Comparison of ENCODE assay signal across 1 cellular context in the genomic region with DNA sequence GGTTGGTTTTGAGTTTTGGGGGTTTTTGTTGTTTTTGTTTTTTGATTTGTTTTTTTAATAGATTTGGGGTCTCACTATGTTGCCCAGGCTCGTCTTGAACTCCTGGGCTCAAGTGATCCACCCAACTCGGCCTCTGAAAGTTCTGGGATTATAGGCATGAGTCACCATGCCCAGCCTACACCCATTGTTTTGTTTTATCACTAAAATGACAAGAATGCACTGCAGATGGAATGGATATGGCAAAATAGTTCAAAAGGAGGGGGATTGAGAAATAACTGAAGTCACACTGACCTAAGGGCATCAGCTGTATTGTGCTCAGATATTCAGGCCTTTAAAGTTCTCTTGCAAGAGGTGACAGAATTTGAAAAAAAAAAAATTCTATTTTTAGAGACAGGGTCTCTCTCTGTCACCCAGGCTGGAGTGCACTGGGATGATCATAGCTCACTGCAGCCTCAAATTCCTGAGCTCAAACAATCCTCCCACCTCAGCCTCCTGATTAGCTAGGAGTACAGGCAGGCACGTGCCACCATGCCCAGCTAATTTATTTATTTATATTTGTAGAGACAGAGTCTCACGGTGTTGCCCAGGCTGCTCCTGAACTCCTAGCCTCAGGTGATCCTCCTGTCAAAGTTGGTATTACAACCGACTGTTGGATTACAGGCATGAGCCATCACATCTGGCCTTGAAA.
TF ChIP-seq lines count a peak whose summit lies in the region.

No MANE protein-coding gene starts in this region.

TF ChIP-seq in HepG2, 621 proteins besides CTCF, POLR2A, EP300 and RAD21 (continued from another document and continues in another):
- TF ChIP-seq, protein P1, sequence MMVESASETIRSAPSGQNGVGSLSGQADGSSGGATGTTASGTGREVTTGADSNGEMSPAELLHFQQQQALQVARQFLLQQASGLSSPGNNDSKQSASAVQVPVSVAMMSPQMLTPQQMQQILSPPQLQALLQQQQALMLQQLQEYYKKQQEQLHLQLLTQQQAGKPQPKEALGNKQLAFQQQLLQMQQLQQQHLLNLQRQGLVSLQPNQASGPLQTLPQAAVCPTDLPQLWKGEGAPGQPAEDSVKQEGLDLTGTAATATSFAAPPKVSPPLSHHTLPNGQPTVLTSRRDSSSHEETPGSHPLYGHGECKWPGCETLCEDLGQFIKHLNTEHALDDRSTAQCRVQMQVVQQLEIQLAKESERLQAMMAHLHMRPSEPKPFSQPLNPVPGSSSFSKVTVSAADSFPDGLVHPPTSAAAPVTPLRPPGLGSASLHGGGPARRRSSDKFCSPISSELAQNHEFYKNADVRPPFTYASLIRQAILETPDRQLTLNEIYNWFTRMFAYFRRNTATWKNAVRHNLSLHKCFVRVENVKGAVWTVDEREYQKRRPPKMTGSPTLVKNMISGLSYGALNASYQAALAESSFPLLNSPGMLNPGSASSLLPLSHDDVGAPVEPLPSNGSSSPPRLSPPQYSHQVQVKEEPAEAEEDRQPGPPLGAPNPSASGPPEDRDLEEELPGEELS (CRISPR knock-in tag; IDR thresholded peaks at IDR 0.05) = no peak
- no peak for TF ChIP-seq ZNF562 (CRISPR knock-in tag; IDR thresholded peaks at IDR 0.05; ENCODE audit: borderline replicate concordance)
- no peak for TF ChIP-seq HOXA7 (CRISPR knock-in tag; IDR thresholded peaks at IDR 0.05)
- TF ChIP-seq, protein P2, sequence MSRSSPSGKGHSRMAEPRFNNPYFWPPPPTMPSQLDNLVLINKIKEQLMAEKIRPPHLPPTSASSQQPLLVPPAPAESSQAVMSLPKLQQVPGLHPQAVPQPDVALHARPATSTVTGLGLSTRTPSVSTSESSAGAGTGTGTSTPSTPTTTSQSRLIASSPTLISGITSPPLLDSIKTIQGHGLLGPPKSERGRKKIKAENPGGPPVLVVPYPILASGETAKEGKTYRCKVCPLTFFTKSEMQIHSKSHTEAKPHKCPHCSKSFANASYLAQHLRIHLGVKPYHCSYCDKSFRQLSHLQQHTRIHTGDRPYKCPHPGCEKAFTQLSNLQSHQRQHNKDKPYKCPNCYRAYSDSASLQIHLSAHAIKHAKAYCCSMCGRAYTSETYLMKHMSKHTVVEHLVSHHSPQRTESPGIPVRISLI (CRISPR knock-in tag; IDR thresholded peaks at IDR 0.05; ENCODE audit: borderline replicate concordance) = peak; percentile 49; the same call in 1 of the 2 replicates
- no peak for TF ChIP-seq SUZ12 (IDR thresholded peaks at IDR 0.05; ENCODE audit: low read depth, low read length)
- TF ChIP-seq, protein P3, sequence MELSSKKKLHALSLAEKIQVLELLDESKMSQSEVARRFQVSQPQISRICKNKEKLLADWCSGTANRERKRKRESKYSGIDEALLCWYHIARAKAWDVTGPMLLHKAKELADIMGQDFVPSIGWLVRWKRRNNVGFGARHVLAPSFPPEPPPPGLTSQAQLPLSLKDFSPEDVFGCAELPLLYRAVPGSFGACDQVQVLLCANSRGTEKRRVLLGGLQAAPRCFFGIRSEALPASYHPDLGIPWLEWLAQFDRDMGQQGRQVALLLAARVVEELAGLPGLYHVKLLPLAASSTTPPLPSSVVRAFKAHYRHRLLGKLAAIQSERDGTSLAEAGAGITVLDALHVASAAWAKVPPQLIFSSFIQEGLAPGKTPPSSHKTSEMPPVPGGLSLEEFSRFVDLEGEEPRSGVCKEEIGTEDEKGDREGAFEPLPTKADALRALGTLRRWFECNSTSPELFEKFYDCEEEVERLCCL (CRISPR knock-in tag; IDR thresholded peaks at IDR 0.05; ENCODE audit: borderline replicate concordance) = no peak
- no peak for TF ChIP-seq ZNF207 (IDR thresholded peaks at IDR 0.05; ENCODE audit: borderline replicate concordance)
- no peak for TF ChIP-seq MBD4 (IDR thresholded peaks at IDR 0.05; ENCODE audit: borderline replicate concordance, low read length)
- TF ChIP-seq, protein P4, sequence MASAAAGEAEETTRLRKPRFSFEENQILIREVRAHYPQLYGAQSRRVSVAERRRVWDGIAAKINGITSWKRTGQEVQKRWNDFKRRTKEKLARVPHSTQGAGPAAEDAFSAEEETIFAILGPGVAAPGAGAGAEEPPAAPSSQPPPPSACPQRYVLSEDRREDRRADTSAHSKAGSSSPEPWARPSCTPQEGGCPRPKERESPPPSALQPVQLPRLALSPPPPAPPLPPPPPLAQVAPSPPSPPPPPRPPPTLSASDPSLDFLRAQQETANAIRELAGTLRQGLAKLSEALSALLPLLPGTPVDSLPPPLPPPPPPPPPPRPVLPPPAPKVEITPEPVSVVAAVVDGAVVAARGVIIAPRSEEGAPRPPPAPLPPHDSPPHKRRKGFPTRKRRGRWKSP (CRISPR knock-in tag; IDR thresholded peaks at IDR 0.05) = no peak
- TF ChIP-seq ZFAT (CRISPR knock-in tag; conservative IDR thresholded peaks at IDR 0.05) = no peak
- TF ChIP-seq, protein P5, sequence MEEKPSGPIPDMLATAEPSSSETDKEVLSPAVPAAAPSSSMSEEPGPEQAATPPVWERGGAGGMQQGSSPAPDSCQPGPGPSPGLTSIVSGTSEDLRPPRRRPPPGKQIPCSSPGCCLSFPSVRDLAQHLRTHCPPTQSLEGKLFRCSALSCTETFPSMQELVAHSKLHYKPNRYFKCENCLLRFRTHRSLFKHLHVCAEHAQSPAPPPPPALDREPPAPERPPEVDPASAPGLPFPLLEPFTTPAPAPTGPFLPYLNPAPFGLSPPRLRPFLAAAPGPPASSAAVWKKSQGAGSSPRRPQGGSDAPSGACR (CRISPR knock-in tag; IDR thresholded peaks at IDR 0.05) = no peak
- no peak for TF ChIP-seq ETV5 (CRISPR knock-in tag; IDR thresholded peaks at IDR 0.05; ENCODE audit: borderline replicate concordance)
- TF ChIP-seq, protein P6, sequence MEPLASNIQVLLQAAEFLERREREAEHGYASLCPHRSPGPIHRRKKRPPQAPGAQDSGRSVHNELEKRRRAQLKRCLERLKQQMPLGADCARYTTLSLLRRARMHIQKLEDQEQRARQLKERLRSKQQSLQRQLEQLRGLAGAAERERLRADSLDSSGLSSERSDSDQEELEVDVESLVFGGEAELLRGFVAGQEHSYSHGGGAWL (CRISPR knock-in tag; IDR thresholded peaks at IDR 0.05) = no peak
- no peak for TF ChIP-seq MED1 (CRISPR knock-in tag; IDR thresholded peaks at IDR 0.05)
- peak; percentile 85 for TF ChIP-seq SOX13 (IDR thresholded peaks at IDR 0.05)
- peak in 1 of 2 experiments; percentile 98; a peak in 2 of 4 replicates for TF ChIP-seq SOX13 (CRISPR knock-in tag; conservative IDR thresholded peaks at IDR 0.05 in 1 of 2, IDR thresholded peaks at IDR 0.05 in 1 of 2)
- no peak for TF ChIP-seq ZNF615 (CRISPR knock-in tag; IDR thresholded peaks at IDR 0.05; ENCODE audit: borderline replicate concordance)
- TF ChIP-seq JDP2 (CRISPR knock-in tag; IDR thresholded peaks at IDR 0.05; ENCODE audit: borderline replicate concordance) = no peak
- TF ChIP-seq, protein P7, sequence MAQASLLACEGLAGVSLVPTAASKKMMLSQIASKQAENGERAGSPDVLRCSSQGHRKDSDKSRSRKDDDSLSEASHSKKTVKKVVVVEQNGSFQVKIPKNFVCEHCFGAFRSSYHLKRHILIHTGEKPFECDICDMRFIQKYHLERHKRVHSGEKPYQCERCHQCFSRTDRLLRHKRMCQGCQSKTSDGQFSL (CRISPR knock-in tag; IDR thresholded peaks at IDR 0.05) = no peak
- TF ChIP-seq ZNF790 (CRISPR knock-in tag; IDR thresholded peaks at IDR 0.05; ENCODE audit: borderline replicate concordance) = no peak
- no peak for TF ChIP-seq IRX3 (CRISPR knock-in tag; IDR thresholded peaks at IDR 0.05; ENCODE audit: borderline replicate concordance, low read depth)
- no peak for TF ChIP-seq ZNF619 (CRISPR knock-in tag; IDR thresholded peaks at IDR 0.05)
- no peak for TF ChIP-seq KDM4B (CRISPR knock-in tag; IDR thresholded peaks at IDR 0.05)
- TF ChIP-seq, protein P8, sequence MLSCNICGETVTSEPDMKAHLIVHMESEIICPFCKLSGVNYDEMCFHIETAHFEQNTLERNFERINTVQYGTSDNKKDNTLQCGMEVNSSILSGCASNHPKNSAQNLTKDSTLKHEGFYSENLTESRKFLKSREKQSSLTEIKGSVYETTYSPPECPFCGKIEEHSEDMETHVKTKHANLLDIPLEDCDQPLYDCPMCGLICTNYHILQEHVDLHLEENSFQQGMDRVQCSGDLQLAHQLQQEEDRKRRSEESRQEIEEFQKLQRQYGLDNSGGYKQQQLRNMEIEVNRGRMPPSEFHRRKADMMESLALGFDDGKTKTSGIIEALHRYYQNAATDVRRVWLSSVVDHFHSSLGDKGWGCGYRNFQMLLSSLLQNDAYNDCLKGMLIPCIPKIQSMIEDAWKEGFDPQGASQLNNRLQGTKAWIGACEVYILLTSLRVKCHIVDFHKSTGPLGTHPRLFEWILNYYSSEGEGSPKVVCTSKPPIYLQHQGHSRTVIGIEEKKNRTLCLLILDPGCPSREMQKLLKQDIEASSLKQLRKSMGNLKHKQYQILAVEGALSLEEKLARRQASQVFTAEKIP (CRISPR knock-in tag; IDR thresholded peaks at IDR 0.05; ENCODE audit: borderline replicate concordance) = no peak
- no peak for TF ChIP-seq ZNF431 (CRISPR knock-in tag; IDR thresholded peaks at IDR 0.05; ENCODE audit: borderline replicate concordance, low read depth)
- TF ChIP-seq, protein P9, sequence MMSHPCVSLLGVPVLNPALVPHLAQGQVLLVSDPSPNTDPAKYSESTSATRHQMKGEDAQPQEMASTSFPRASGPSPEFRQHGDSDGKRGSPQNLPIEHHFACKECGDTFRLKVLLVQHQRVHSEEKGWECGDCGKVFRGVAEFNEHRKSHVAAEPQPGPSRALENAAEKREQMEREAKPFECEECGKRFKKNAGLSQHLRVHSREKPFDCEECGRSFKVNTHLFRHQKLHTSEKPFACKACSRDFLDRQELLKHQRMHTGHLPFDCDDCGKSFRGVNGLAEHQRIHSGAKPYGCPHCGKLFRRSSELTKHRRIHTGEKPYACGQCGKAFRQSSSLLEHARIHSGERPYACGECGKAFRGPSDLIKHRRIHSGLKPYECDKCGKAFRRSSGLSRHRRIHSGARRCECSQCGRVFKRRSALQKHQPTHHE (CRISPR knock-in tag; IDR thresholded peaks at IDR 0.05; ENCODE audit: borderline replicate concordance) = no peak
- no peak for TF ChIP-seq NFE2L1 (CRISPR knock-in tag; IDR thresholded peaks at IDR 0.05; ENCODE audit: borderline replicate concordance)
- TF ChIP-seq SMAD9 (CRISPR knock-in tag; IDR thresholded peaks at IDR 0.05) = no peak
- no peak for TF ChIP-seq SRY (CRISPR knock-in tag; IDR thresholded peaks at IDR 0.05)
- TF ChIP-seq ZNF563 (CRISPR knock-in tag; IDR thresholded peaks at IDR 0.05) = no peak
- TF ChIP-seq GABPB1 (CRISPR knock-in tag; IDR thresholded peaks at IDR 0.05) = no peak
- no peak for TF ChIP-seq ZFP37 (CRISPR knock-in tag; IDR thresholded peaks at IDR 0.05; ENCODE audit: borderline replicate concordance)
- TF ChIP-seq CENPT (CRISPR knock-in tag; IDR thresholded peaks at IDR 0.05; ENCODE audit: low read depth) = no peak
- peak; percentile 57 for TF ChIP-seq RARA (CRISPR knock-in tag; IDR thresholded peaks at IDR 0.05)
- no peak for TF ChIP-seq ZNF749 (CRISPR knock-in tag; IDR thresholded peaks at IDR 0.05; ENCODE audit: borderline replicate concordance)
- no peak for TF ChIP-seq BRCA1 (CRISPR knock-in tag; IDR thresholded peaks at IDR 0.05)
- 0 out of 2 replicates have a peak, but pooled peaks have one; percentile 14 for TF ChIP-seq FOXA3 (CRISPR knock-in tag; IDR thresholded peaks at IDR 0.05)
- peak; percentile 90 for TF ChIP-seq TEAD3 (CRISPR knock-in tag; optimal IDR thresholded peaks at IDR 0.05; ENCODE audit: borderline replicate concordance)
- no peak for TF ChIP-seq AKAP8 (CRISPR knock-in tag; IDR thresholded peaks at IDR 0.05)
- TF ChIP-seq MTA1 (CRISPR knock-in tag; IDR thresholded peaks at IDR 0.05; ENCODE audit: borderline replicate concordance) = no peak
- TF ChIP-seq ZNF331 (CRISPR knock-in tag; IDR thresholded peaks at IDR 0.05) = 0 out of 2 replicates have a peak, but pooled peaks have one; percentile 22
- TF ChIP-seq TBX3 (IDR thresholded peaks at IDR 0.05; ENCODE audit: borderline replicate concordance) = peak; percentile 51; the same call in 1 of the 2 replicates
- TF ChIP-seq TMF1 (CRISPR knock-in tag; IDR thresholded peaks at IDR 0.05; ENCODE audit: low read depth) = no peak
- TF ChIP-seq SMARCC2 (IDR thresholded peaks at IDR 0.05) = no peak
- TF ChIP-seq, protein P10, sequence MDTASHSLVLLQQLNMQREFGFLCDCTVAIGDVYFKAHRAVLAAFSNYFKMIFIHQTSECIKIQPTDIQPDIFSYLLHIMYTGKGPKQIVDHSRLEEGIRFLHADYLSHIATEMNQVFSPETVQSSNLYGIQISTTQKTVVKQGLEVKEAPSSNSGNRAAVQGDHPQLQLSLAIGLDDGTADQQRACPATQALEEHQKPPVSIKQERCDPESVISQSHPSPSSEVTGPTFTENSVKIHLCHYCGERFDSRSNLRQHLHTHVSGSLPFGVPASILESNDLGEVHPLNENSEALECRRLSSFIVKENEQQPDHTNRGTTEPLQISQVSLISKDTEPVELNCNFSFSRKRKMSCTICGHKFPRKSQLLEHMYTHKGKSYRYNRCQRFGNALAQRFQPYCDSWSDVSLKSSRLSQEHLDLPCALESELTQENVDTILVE (CRISPR knock-in tag; IDR thresholded peaks at IDR 0.05) = no peak
- TF ChIP-seq, protein P11, sequence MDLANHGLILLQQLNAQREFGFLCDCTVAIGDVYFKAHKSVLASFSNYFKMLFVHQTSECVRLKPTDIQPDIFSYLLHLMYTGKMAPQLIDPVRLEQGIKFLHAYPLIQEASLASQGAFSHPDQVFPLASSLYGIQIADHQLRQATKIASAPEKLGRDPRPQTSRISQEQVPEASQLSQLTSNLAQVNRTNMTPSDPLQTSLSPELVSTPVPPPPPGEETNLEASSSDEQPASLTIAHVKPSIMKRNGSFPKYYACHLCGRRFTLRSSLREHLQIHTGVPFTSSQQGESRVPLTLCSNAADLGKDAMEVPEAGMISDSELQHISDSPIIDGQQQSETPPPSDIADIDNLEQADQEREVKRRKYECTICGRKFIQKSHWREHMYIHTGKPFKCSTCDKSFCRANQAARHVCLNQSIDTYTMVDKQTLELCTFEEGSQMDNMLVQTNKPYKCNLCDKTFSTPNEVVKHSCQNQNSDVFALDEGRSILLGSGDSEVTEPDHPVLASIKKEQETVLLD (CRISPR knock-in tag; IDR thresholded peaks at IDR 0.05; ENCODE audit: low read depth) = no peak
- TF ChIP-seq JUND (CRISPR knock-in tag; IDR thresholded peaks at IDR 0.05) = peak; percentile 47; the same call in 1 of the 2 replicates
- TF ChIP-seq NCOA1 (CRISPR knock-in tag; IDR thresholded peaks at IDR 0.05) = no peak
- no peak for TF ChIP-seq ZNF709 (CRISPR knock-in tag; IDR thresholded peaks at IDR 0.05)
- TF ChIP-seq, protein P12, sequence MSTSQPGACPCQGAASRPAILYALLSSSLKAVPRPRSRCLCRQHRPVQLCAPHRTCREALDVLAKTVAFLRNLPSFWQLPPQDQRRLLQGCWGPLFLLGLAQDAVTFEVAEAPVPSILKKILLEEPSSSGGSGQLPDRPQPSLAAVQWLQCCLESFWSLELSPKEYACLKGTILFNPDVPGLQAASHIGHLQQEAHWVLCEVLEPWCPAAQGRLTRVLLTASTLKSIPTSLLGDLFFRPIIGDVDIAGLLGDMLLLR (CRISPR knock-in tag; IDR thresholded peaks at IDR 0.05) = no peak
- TF ChIP-seq ZC3H13 (CRISPR knock-in tag; IDR thresholded peaks at IDR 0.05) = no peak
- peak; percentile 30; the same call in 1 of the 2 replicates for TF ChIP-seq RXRB (CRISPR knock-in tag; IDR thresholded peaks at IDR 0.05; ENCODE audit: borderline replicate concordance)
- no peak for TF ChIP-seq CHD4 (IDR thresholded peaks at IDR 0.05; ENCODE audit: borderline replicate concordance, low read length)
- no peak for TF ChIP-seq JARID2 (CRISPR knock-in tag; IDR thresholded peaks at IDR 0.05; ENCODE audit: insufficient replicate concordance)
- no peak for TF ChIP-seq JUN (CRISPR knock-in tag; IDR thresholded peaks at IDR 0.05)
- TF ChIP-seq POLR2G (IDR thresholded peaks at IDR 0.05; ENCODE audit: low read depth, low read length) = no peak
- no peak for TF ChIP-seq NR1H2 (CRISPR knock-in tag; IDR thresholded peaks at IDR 0.05; ENCODE audit: borderline replicate concordance, low read depth)
- TF ChIP-seq CEBPB (IDR thresholded peaks at IDR 0.05; ENCODE audit: borderline replicate concordance, low read depth, low read length) = peak; percentile 82; the same call in 1 of the 2 replicates
